ENCODE assay signal across 8 cellular contexts in the genomic region with DNA sequence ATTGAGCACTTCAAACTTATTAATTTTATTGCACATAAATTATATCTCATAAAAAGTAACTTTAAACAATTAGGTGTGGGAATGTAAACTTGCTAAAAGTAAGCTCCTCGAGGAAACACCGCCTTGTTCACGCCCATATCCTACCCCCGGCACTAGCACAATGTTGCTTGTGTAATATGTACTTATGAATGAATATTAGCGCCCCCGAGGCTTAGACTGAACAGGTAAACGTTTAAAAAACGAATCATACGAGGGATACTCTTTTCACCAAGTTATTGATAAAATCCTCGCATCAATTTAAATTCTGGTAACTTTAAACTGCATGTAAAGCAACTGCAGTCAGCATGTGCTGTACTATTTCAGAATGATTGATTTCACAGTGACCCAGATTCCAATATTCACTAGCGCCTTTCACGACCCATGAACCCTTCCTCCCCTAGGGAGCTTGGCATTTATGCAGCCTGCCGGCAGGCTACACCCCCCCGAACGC. TPM values are rescaled to one million over a fixed set of nuclear protein-coding genes. Genes with fewer than 3 reads are reported as not detected.
DNase-seq lines count a peak whose midpoint lies in the region; ATAC-seq and TF ChIP-seq lines count a peak whose summit lies in the region.

No MANE protein-coding gene starts in this region.

- H3K27ac ChIP-seq in ascending aorta (peak overlapping the region; percentile 79 to 84), suprapubic skin (peak overlapping the region; percentile 81)

- no peak for TF ChIP-seq EP300 in suprapubic skin (IDR thresholded peaks at IDR 0.05)

- TF ChIP-seq POLR2A in NB4 (IDR thresholded peaks at IDR 0.05; ENCODE audit: extremely low read depth, insufficient read length) (no peak), suprapubic skin (IDR thresholded peaks at IDR 0.05) (no peak)

- peaks cover 0 to 7% of the 10 kb centered on the region in 2 donors for H3K36me3 ChIP-seq in ascending aorta
- H3K36me3 ChIP-seq in kidney epithelial cell (ENCODE audit: control insufficient read depth, insufficient read depth, low read length): no peaks in the 10 kb centered on the region
- H3K36me3 ChIP-seq in suprapubic skin: peaks cover 5% of the 10 kb centered on the region

- H3K9me3 ChIP-seq in ascending aorta: no peaks in the 10 kb centered on the region
- no peaks in the 10 kb centered on the region for H3K9me3 ChIP-seq in suprapubic skin

- H3K4me3 ChIP-seq in NB4 (ENCODE audit: low read depth, low read length) (peak overlapping the region; percentile 94), ascending aorta (peak overlapping the region; percentile 77 to 90), kidney epithelial cell (ENCODE audit: low read depth, low read length) (peak overlapping the region; percentile 64), suprapubic skin (peak overlapping the region; percentile 77)

- peak; percentile 15 for DNase-seq in NCI-H510A treated with DMSO at 0.1 percent for 48 hours (lab: John Stamatoyannopoulos, UW)
- no peak for DNase-seq in NCI-H510A (lab: John Stamatoyannopoulos, UW)
- peak; percentile 60 for DNase-seq in NB4 (ENCODE audit: low read depth)
- no peak for DNase-seq in ascending aorta (ENCODE audit: low spot score in 2 of 2)
- DNase-seq in kidney epithelial cell (ENCODE audit: low read depth): no peak
- DNase-seq in suprapubic skin (ENCODE audit: low spot score in 2 of 2): no peak
- DNase-seq in amygdala (lab: John Stamatoyannopoulos, UW): no peak

- H3K4me1 ChIP-seq in ascending aorta (peaks cover 0 to 3% of the 10 kb centered on the region in 2 donors), suprapubic skin (peaks cover 17% of the 10 kb centered on the region)

- intact Hi-C loops in ascending aorta (cut with DNase I): loop anchor here (1.0 to 5.0 kb wide), 4 partner anchors 136 to 1709 kb away; a partner anchor contains a TSS

- 1% methylated on average over 15 of the region's 15 CpGs for WGBS in suprapubic skin

- TF ChIP-seq CTCF in NB4 (IDR thresholded peaks at IDR 0.05; ENCODE audit: low read depth, low read length) (no peak), ascending aorta (IDR thresholded peaks at IDR 0.05) (no peak), kidney epithelial cell (IDR thresholded peaks at IDR 0.05; ENCODE audit: insufficient read depth, low read length, poor library complexity, severe bottlenecking) (no peak), suprapubic skin (IDR thresholded peaks at IDR 0.05) (no peak)

- H3K27me3 ChIP-seq in ascending aorta (no peaks in the 10 kb centered on the region), kidney epithelial cell (ENCODE audit: control insufficient read depth, insufficient read depth, low read length) (no peaks in the 10 kb centered on the region), suprapubic skin (no peaks in the 10 kb centered on the region)

- peak; percentile 7 for ATAC-seq in HG02571 (IDR thresholded peaks at IDR 0.05; ENCODE audit: unreplicated experiment)

RNA-seq across cellular contexts. Expression of a gene that starts 0.6 kb away (rescaled TPM):
- total RNA-seq in ascending aorta (2.9 TPM), kidney epithelial cell (20.5 and 24.4 TPM in 2 replicates), suprapubic skin (10 to 100 TPM in 3 of 4 donors, 1 to 10 TPM in 1; 6.7 to 20.3 (median 14.9) TPM)

RNA-seq across cellular contexts. Expression of a gene that starts 49.8 kb away (rescaled TPM):
- total RNA-seq in ascending aorta (not detected), kidney epithelial cell (not detected in 2 replicates), suprapubic skin (not detected)

Comparison
In these comparisons a context has a peak if more than half of its experiments do, and no peak if none do; other contexts are left out.
1. DNase-seq: peak in NCI-H510A treated with DMSO at 0.1 percent for 48 hours (single experiment) and NB4 (single experiment); none in NCI-H510A (single experiment), ascending aorta (0 of 2), kidney epithelial cell (single experiment), suprapubic skin (0 of 2) and amygdala (0 of 56).
2. Peak in every context shown above with its lines, with median percentiles within 50 percentile points of each other: H3K4me3 ChIP-seq.